In genomic region chr12:102439391-102440108, GRCh38 we compare ENCODE assay signal across 26 cellular contexts. TPM values are rescaled to one million over a fixed set of nuclear protein-coding genes. Genes with fewer than 3 reads are reported as not detected.
A peak's percentile ranks its signal among the peaks of the same experiment; 100 is the strongest.
DNase-seq lines count a peak whose midpoint lies in the region; FAIRE-seq and TF ChIP-seq lines count a peak whose summit lies in the region.
"Had no signal": no experiment of that assay in that cellular context is flagged by ENCODE, and none has a peak within 500 bp of the region (broad histone marks: within the 10 kb centered on the region; RNA-seq: fewer than 3 reads in every experiment).

No MANE protein-coding gene starts in this region.

- H3K4me3 Mint-ChIP-seq in HFFc6: peak overlapping the region; percentile 35
- H3K4me3 Mint-ChIP-seq: activated B cell treated with CpG ODN at 0.5 μM for 24 hours; activated T-helper 17 cell treated with anti-CD3 and anti-CD28 coated beads, Interleukin-2, amount 50 U/mL, for 72 hours; H9; neural crest cell had no signal

- H3K9me3 Mint-ChIP-seq in HFFc6: no peaks in the 10 kb centered on the region
- H3K9me3 Mint-ChIP-seq: activated B cell treated with CpG ODN at 0.5 μM for 24 hours; activated naive CD4-positive, alpha-beta T cell treated with anti-CD3 and anti-CD28 coated beads, Interleukin-2, amount 50 U/mL, for 72 hours; activated T-helper 17 cell treated with anti-CD3 and anti-CD28 coated beads, Interleukin-2, amount 50 U/mL, for 72 hours; H9 had no signal

- no peaks in the 10 kb centered on the region for H3K27me3 Mint-ChIP-seq in HFFc6 (ENCODE audit: insufficient read depth)
- H3K27me3 Mint-ChIP-seq: activated T-helper 17 cell treated with anti-CD3 and anti-CD28 coated beads, Interleukin-2, amount 50 U/mL, for 72 hours had no signal

- no peak for FAIRE-seq in D721Med (lab: Jason Lieb, UNC)
- FAIRE-seq: frontal cortex, GM12891, islet of Langerhans had no signal

- DNase-seq in HFFc6: no peak
- DNase-seq in NCI-H2171 treated with DMSO at 0.1 percent for 48 hours (lab: John Stamatoyannopoulos, UW): peak; percentile 90
- DNase-seq in fibroblast of peridontal ligament (ENCODE audit: extremely low read depth): peak; percentile 60
- DNase-seq in retinal pigment epithelial cell (ENCODE audit: low read depth): peak; percentile 74
- no peak for DNase-seq in D721Med (ENCODE audit: insufficient read length, low spot score)
- no peak for DNase-seq in inferior parietal cortex (ENCODE audit: extremely low spot score)
- no peak for DNase-seq in foreskin melanocyte
- DNase-seq: activated B cell treated with CpG ODN at 0.5 μM for 24 hours; activated CD4-positive, alpha-beta T cell treated with anti-CD3 and anti-CD28 coated beads, Interleukin-2, amount 50 U/mL, for 4 hours; H9; hypothalamus; Kasumi-1; NCI-H1930; NCI-H345; NCI-H748 treated with DMSO at 0.1 percent for 48 hours; RPMI8226; stimulated activated CD8-positive, alpha-beta memory T cell treated with anti-CD3 and anti-CD28 coated beads, Interleukin-4, amount 100 ng/mL, for 48 hours; stomach; transverse colon had no signal

- H3K4me1 Mint-ChIP-seq in HFFc6 (ENCODE audit: low read depth): peaks cover 50% of the 10 kb centered on the region
- H3K4me1 Mint-ChIP-seq: activated B cell treated with CpG ODN at 0.5 μM for 24 hours; activated T-helper 17 cell treated with anti-CD3 and anti-CD28 coated beads, Interleukin-2, amount 50 U/mL, for 72 hours; H9 had no signal

- no peaks in the 10 kb centered on the region for H3K36me3 Mint-ChIP-seq in HFFc6 (ENCODE audit: low read depth)
- H3K36me3 Mint-ChIP-seq: activated naive CD4-positive, alpha-beta T cell treated with anti-CD3 and anti-CD28 coated beads, Interleukin-2, amount 50 U/mL, for 72 hours had no signal

- H3K27ac Mint-ChIP-seq in HFFc6: peak overlapping the region; percentile 58
- H3K27ac Mint-ChIP-seq: activated B cell treated with CpG ODN at 0.5 μM for 24 hours; activated naive CD4-positive, alpha-beta T cell treated with anti-CD3 and anti-CD28 coated beads, Interleukin-2, amount 50 U/mL, for 72 hours; activated T-helper 17 cell treated with anti-CD3 and anti-CD28 coated beads, Interleukin-2, amount 50 U/mL, for 72 hours; H9 had no signal

- no peak overlapping the region for H3K4me3 ChIP-seq in retinal pigment epithelial cell (ENCODE audit: low read length)
- H3K4me3 ChIP-seq: stomach, transverse colon had no signal

- no peak for TF ChIP-seq CTCF in HFFc6 (IDR thresholded peaks at IDR 0.05)
- no peak for TF ChIP-seq CTCF in retinal pigment epithelial cell (conservative IDR thresholded peaks at IDR 0.05; ENCODE audit: low read depth, low read length)
- TF ChIP-seq CTCF in D721Med (IDR thresholded peaks at IDR 0.05; ENCODE audit: insufficient read depth, missing control alignments): no peak

RNA-seq across cellular contexts. Expression of gene IGF1, which starts 40.8 kb away (rescaled TPM):
- total RNA-seq in HFFc6 (2021; fragmentation: NEBNext Ultra II Directional; extraction: Animal tissue kit (Norgen Biotek cat#: 25700)): under 1 TPM in 4 of 6 experiments, not detected in 2; 0.34 to 0.81 (median 0.51) TPM
- total RNA-seq: activated B cell treated with CpG ODN at 0.5 μM for 24 hours, Daoy, H9, neural crest cell had no signal

Comparison
In these comparisons a context has a peak if more than half of its experiments do, and no peak if none do; other contexts are left out.
1. DNase-seq: peak in NCI-H2171 treated with DMSO at 0.1 percent for 48 hours (single experiment), fibroblast of peridontal ligament (single experiment) and retinal pigment epithelial cell (single experiment); none in HFFc6 (single experiment), D721Med (single experiment), inferior parietal cortex (single experiment) and foreskin melanocyte (single experiment).